ENCODE assay signal across 1 cellular context in genomic region chr1:229625893-229626831, GRCh38.
A peak's percentile ranks its signal among the peaks of the same experiment; 100 is the strongest.
TF ChIP-seq lines count a peak whose summit lies in the region.

TSS of gene TAF5L (minus strand) at chr1:229626122. CDS start at chr1:229614482, 11,640 bp downstream.
TSS of gene URB2 (plus strand) at chr1:229626247. CDS start at chr1:229627634, 1,387 bp downstream.

TF ChIP-seq in HepG2, 621 proteins besides CTCF, POLR2A, EP300 and RAD21 (continued from another document and continues in another):
- TF ChIP-seq HOMEZ (CRISPR knock-in tag; IDR thresholded peaks at IDR 0.05; ENCODE audit: low read depth) (no peak), NFKBIZ (CRISPR knock-in tag; IDR thresholded peaks at IDR 0.05) (no peak), ZNF281 (CRISPR knock-in tag; IDR thresholded peaks at IDR 0.05; ENCODE audit: borderline replicate concordance) (0 out of 2 replicates have a peak, but pooled peaks have one; percentile 18), ZNF24 (IDR thresholded peaks at IDR 0.05) (no peak), CAMTA2 (CRISPR knock-in tag; IDR thresholded peaks at IDR 0.05; ENCODE audit: borderline replicate concordance) (no peak), ZNF18 (CRISPR knock-in tag; IDR thresholded peaks at IDR 0.05; ENCODE audit: insufficient replicate concordance) (no peak), ZNF792 (CRISPR knock-in tag; IDR thresholded peaks at IDR 0.05) (no peak), MED8 (CRISPR knock-in tag; IDR thresholded peaks at IDR 0.05; ENCODE audit: insufficient replicate concordance) (no peak), ZNF274 (CRISPR knock-in tag; IDR thresholded peaks at IDR 0.05) (peak; percentile 84), NPAS2 (CRISPR knock-in tag; IDR thresholded peaks at IDR 0.05; ENCODE audit: borderline replicate concordance) (no peak), ZNF598 (CRISPR knock-in tag; IDR thresholded peaks at IDR 0.05; ENCODE audit: borderline replicate concordance) (no peak), SMARCE1 (IDR thresholded peaks at IDR 0.05; ENCODE audit: borderline replicate concordance) (no peak), ZEB1 (IDR thresholded peaks at IDR 0.05; ENCODE audit: insufficient replicate concordance, low read depth) (peak; percentile 63), TP53 (CRISPR knock-in tag; conservative IDR thresholded peaks at IDR 0.05) (no peak), ZNF44 (CRISPR knock-in tag; IDR thresholded peaks at IDR 0.05) (0 out of 2 replicates have a peak, but pooled peaks have one; percentile 65), MTA1 (CRISPR knock-in tag; IDR thresholded peaks at IDR 0.05; ENCODE audit: borderline replicate concordance) (peak; percentile 53; the same call in 1 of the 2 replicates), GATAD1 (CRISPR knock-in tag; IDR thresholded peaks at IDR 0.05) (peak; percentile 79), TBL1XR1 (IDR thresholded peaks at IDR 0.05; ENCODE audit: borderline replicate concordance, low read length, partially characterized antibody) (no peak), PTBP1 (IDR thresholded peaks at IDR 0.05; ENCODE audit: low read depth, low read length, poor library complexity, severe bottlenecking) (no peak), NR2F1 (CRISPR knock-in tag; IDR thresholded peaks at IDR 0.05) (no peak), ZBTB21 (CRISPR knock-in tag; IDR thresholded peaks at IDR 0.05) (no peak), SOX13 (IDR thresholded peaks at IDR 0.05) (no peak), SOX13 (CRISPR knock-in tag; conservative IDR thresholded peaks at IDR 0.05 in 1 of 2, IDR thresholded peaks at IDR 0.05 in 1 of 2) (no peak), ZBTB33 (CRISPR knock-in tag; IDR thresholded peaks at IDR 0.05) (no peak), ELK4 (CRISPR knock-in tag; IDR thresholded peaks at IDR 0.05; ENCODE audit: borderline replicate concordance) (no peak), ZFP1 (CRISPR knock-in tag; IDR thresholded peaks at IDR 0.05) (no peak), RCOR2 (CRISPR knock-in tag; IDR thresholded peaks at IDR 0.05) (no peak), ZNF496 (CRISPR knock-in tag; IDR thresholded peaks at IDR 0.05; ENCODE audit: insufficient replicate concordance) (no peak), MTF1 (CRISPR knock-in tag; IDR thresholded peaks at IDR 0.05) (no peak), ZNF605 (CRISPR knock-in tag; IDR thresholded peaks at IDR 0.05) (no peak), ZFP36L2 (CRISPR knock-in tag; IDR thresholded peaks at IDR 0.05) (no peak), ZNF609 (CRISPR knock-in tag; IDR thresholded peaks at IDR 0.05; ENCODE audit: borderline replicate concordance) (peak; percentile 26; the same call in 1 of the 2 replicates), RFXAP (CRISPR knock-in tag; IDR thresholded peaks at IDR 0.05; ENCODE audit: borderline replicate concordance) (no peak), TRIM24 (CRISPR knock-in tag; IDR thresholded peaks at IDR 0.05) (no peak), ZNF616 (CRISPR knock-in tag; IDR thresholded peaks at IDR 0.05; ENCODE audit: low read depth) (no peak), PRDM4 (CRISPR knock-in tag; IDR thresholded peaks at IDR 0.05; ENCODE audit: borderline replicate concordance) (no peak), ZNF180 (CRISPR knock-in tag; IDR thresholded peaks at IDR 0.05; ENCODE audit: borderline replicate concordance, low read depth) (no peak), U2AF2 (IDR thresholded peaks at IDR 0.05; ENCODE audit: low read depth, low read length) (no peak), ZNF766 (CRISPR knock-in tag; IDR thresholded peaks at IDR 0.05; ENCODE audit: borderline replicate concordance) (no peak), TFAP4 (IDR thresholded peaks at IDR 0.05; ENCODE audit: borderline replicate concordance, low read depth) (peak; percentile 4; the same call in 1 of the 2 replicates), ZNF709 (CRISPR knock-in tag; IDR thresholded peaks at IDR 0.05) (0 out of 2 replicates have a peak, but pooled peaks have one; percentile 51), RBAK (CRISPR knock-in tag; IDR thresholded peaks at IDR 0.05) (no peak), SMC3 (IDR thresholded peaks at IDR 0.05; ENCODE audit: low read length) (no peak), SRSF4 (IDR thresholded peaks at IDR 0.05; ENCODE audit: low read depth, low read length, poor library complexity, severe bottlenecking) (no peak), GATA4 (IDR thresholded peaks at IDR 0.05; ENCODE audit: borderline replicate concordance, low read depth) (no peak), IRF1 (CRISPR knock-in tag; IDR thresholded peaks at IDR 0.05; ENCODE audit: low read depth) (no peak)
